In genomic region chr12:15856097-15856982, GRCh38 we compare ENCODE assay signal across 8 cellular contexts. TPM values are rescaled to one million over a fixed set of nuclear protein-coding genes. Genes with fewer than 3 reads are reported as not detected.
DNase-seq lines count a peak whose midpoint lies in the region; ATAC-seq and TF ChIP-seq lines count a peak whose summit lies in the region.

No MANE protein-coding gene starts in this region.

- ATAC-seq in HG03565 (IDR thresholded peaks at IDR 0.05; ENCODE audit: unreplicated experiment): no peak

- POLR2A ChIA-PET in A673 (lab: Charles Lee; ENCODE audit: low non-redundant PET): no interaction called here

- CTCF ChIA-PET in A673 (lab: Charles Lee): interaction anchor here (0.7 to 2.5 kb wide), 7 partner anchors 68 to 324 kb away, joined by 3 to 23 read pairs (median 5); no protein-coding TSS in a partner anchor

- no peak overlapping the region for H3K4me3 ChIP-seq in A673 (ENCODE audit: low read depth, low read length, poor library complexity, severe bottlenecking)
- H3K4me3 ChIP-seq in cardiac fibroblast (replicated peaks in 1 of 2; ENCODE audit: low read depth in 2 of 2, low read length in 2 of 2): no peak overlapping the region
- H3K4me3 ChIP-seq in stomach: no peak overlapping the region

- peak; percentile 75 for DNase-seq in A673 (ENCODE audit: low spot score)
- peak; percentile 77 for DNase-seq in ELR (ENCODE audit: low read depth)
- DNase-seq in KG1 (lab: John Stamatoyannopoulos, UW): peak; percentile 1
- peak; percentile 67 for DNase-seq in SK-N-DZ (ENCODE audit: low spot score)
- peak; percentile 83 to 89 for DNase-seq in cardiac fibroblast (ENCODE audit: low read depth in 2 of 2)
- DNase-seq in kidney tubule cell (ENCODE audit: low spot score): peak; percentile 68
- peak; percentile 38 for DNase-seq in stomach

- no peak for TF ChIP-seq EP300 in stomach (IDR thresholded peaks at IDR 0.05)

- H3K4me1 ChIP-seq in A673 (ENCODE audit: insufficient read depth, low read length, poor library complexity, severe bottlenecking) (peaks cover 16% of the 10 kb centered on the region), stomach (peaks cover 0 to 5% (median 0%) of the 10 kb centered on the region in 4 donors)

- no peaks in the 10 kb centered on the region for H3K36me3 ChIP-seq in A673 (ENCODE audit: insufficient read depth, low read length, poor library complexity, severe bottlenecking)
- no peaks in the 10 kb centered on the region for H3K36me3 ChIP-seq in stomach

- H3K27me3 ChIP-seq in A673 (replicated peaks; ENCODE audit: insufficient read depth, low read depth, low read length, poor library complexity) (no peaks in the 10 kb centered on the region), stomach (peaks cover 0 to 7% (median 0%) of the 10 kb centered on the region in 3 donors)

- no TSS peak for BruUV-seq in A673 (replicated peaks; lab: Mats Ljungman, UMichigan)

- 32 to 44% (median 38%) methylated on average over 8 of the region's 8 CpGs for WGBS in stomach, 5 donors

- no peak for TF ChIP-seq POLR2A in stomach (IDR thresholded peaks at IDR 0.05)

- TF ChIP-seq CTCF in A673 (conservative IDR thresholded peaks at IDR 0.05; ENCODE audit: low read depth, low read length) (peak; percentile 82), cardiac fibroblast (IDR thresholded peaks at IDR 0.05; ENCODE audit: low read depth, low read length) (peak; percentile 70), stomach (IDR thresholded peaks at IDR 0.05) (peak in 5 of 7 experiments; percentile 47 to 84 (median 80))

- H3K27ac ChIP-seq in A673 (ENCODE audit: low read depth, low read length, poor library complexity, severe bottlenecking) (no peak overlapping the region), stomach (peak overlapping the region in 1 of 5 donors; percentile 5)

- intact Hi-C loops in A673 (cut with micrococcal nuclease; ENCODE audit: unreplicated experiment): loop anchor here (1.0 to 5.0 kb wide), 3 partner anchors 266 to 579 kb away; no protein-coding TSS in a partner anchor
- intact Hi-C loops in stomach (cut with DNase I; ENCODE audit: low total_unique reads): loop anchor here (5.0 to 10.0 kb wide), 2 partner anchors 82 to 269 kb away; no protein-coding TSS in a partner anchor

- H3K9me3 ChIP-seq in A673 (ENCODE audit: low read depth, low read length, poor library complexity, severe bottlenecking) (no peaks in the 10 kb centered on the region), stomach (no peaks in the 10 kb centered on the region)

RNA-seq across cellular contexts. Expression of gene STRAP, which starts 25.8 kb away (rescaled TPM):
- total RNA-seq in A673 (2021) (222 and 247 TPM in 2 replicates), stomach (100 to 1,000 TPM in 2 of 5 donors, 10 to 100 TPM in 3; 20.9 to 197 (median 72.7) TPM)
- 275 and 285 TPM in 2 replicates for polyA plus RNA-seq in SK-N-DZ (2014; cell fraction: cytosol; rRNA removed)
- 106 and 131 TPM in 2 replicates for polyA plus RNA-seq in SK-N-DZ (2014; cell fraction: nucleus; rRNA removed)
- polyA plus RNA-seq in stomach: 100 to 1,000 TPM in 1 of 3 donors, 10 to 100 TPM in 2; 69.1 to 103 (median 93.7) TPM

RNA-seq across cellular contexts. Expression of gene DERA, which starts 54.8 kb away (rescaled TPM):
- total RNA-seq in A673 (2021): 43.7 and 53.0 TPM in 2 replicates
- polyA plus RNA-seq in SK-N-DZ (2014; cell fraction: cytosol; rRNA removed): 170 and 182 TPM in 2 replicates
- polyA plus RNA-seq in SK-N-DZ (2014; cell fraction: nucleus; rRNA removed): 112 and 132 TPM in 2 replicates
- 10 to 100 TPM in 3 of 5 donors, 1 to 10 TPM in 2; 3.2 to 53.6 (median 15.6) TPM for total RNA-seq in stomach
- 10 to 100 TPM; 26.0 to 39.0 (median 35.6) TPM for polyA plus RNA-seq in stomach

Comparison
In these comparisons a context has a peak if more than half of its experiments do, and no peak if none do; other contexts are left out.
1. DNase-seq: peak in every context shown above with its lines; median percentile 86 in cardiac fibroblast; 77 in ELR; 75 in A673; 68 in kidney tubule cell; 67 in SK-N-DZ; 38 in stomach; 1 in KG1.